ENCODE assay signal across 26 cellular contexts in the genomic region with DNA sequence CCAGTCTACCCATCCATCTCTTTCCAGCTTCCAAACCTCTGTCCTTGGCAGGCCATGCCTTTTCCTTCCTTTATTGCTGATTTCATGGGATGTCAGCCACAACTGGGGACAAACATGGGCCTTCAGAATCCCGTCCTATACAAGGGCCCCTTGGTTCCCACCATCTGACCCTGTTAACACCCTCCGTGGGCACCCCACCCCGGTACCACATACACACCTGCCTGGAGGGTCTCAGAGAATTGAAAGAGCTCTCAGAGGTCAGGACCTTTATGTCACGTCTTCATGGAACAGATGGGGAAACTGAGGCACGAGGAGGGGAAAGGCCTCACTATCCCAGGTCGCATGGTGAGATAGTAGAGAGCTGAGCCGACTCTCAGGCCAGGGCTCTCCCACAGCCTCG. TPM values are rescaled to one million over a fixed set of nuclear protein-coding genes. Genes with fewer than 3 reads are reported as not detected.
"Had no signal": no experiment of that assay in that cellular context is flagged by ENCODE, and none has a peak within 500 bp of the region (broad histone marks: within the 10 kb centered on the region; RNA-seq: fewer than 3 reads in every experiment).

No MANE protein-coding gene starts in this region.

- DNase-seq: stimulated activated CD4-positive, alpha-beta T cell treated with anti-CD3 and anti-CD28 coated beads, Interleukin-2, amount 100 ng/mL, for 48 hours; stimulated activated CD4-positive, alpha-beta T cell treated with anti-CD3 and anti-CD28 coated beads, Interleukin-4, amount 100 ng/mL, for 1 hour; stimulated activated CD4-positive, alpha-beta T cell treated with anti-CD3 and anti-CD28 coated beads, Interleukin-4, amount 100 ng/mL, for 24 hours; stimulated activated CD4-positive, alpha-beta T cell treated with anti-CD3 and anti-CD28 coated beads, Interleukin-4, amount 100 ng/mL, for 4 hours; stimulated activated CD8-positive, alpha-beta memory T cell treated with anti-CD3 and anti-CD28 coated beads, Interleukin-4, amount 100 ng/mL, for 48 hours; stimulated activated naive B cell treated with anti-CD40 and anti-IgM and Interleukin-4, amounts not matched to agents 10 μg/mL and 1 μg/mL and 100 μg/mL, for 72 hours; stimulated activated naive CD4-positive, alpha-beta T cell; stimulated activated naive CD4-positive, alpha-beta T cell treated with Interleukin-2 at 50 U/mL for 16 hours; stimulated activated naive CD8-positive, alpha-beta T cell treated with anti-CD3 and anti-CD28 coated beads, Interleukin-15, amount 100 ng/mL, for 72 hours; stimulated activated naive CD8-positive, alpha-beta T cell treated with anti-CD3 and anti-CD28 coated beads, Interleukin-15, Interleukin-2, amounts not matched to agents 100 U/mL and 50 U/mL, for 24 hours; substantia nigra; testis; thyroid gland; tibial artery; transverse colon; trophoblast cell; upper lobe of left lung; uterus had no signal

- H3K36me3 ChIP-seq: suprapubic skin, thoracic aorta, thyroid gland, tibial artery, tibial nerve, transverse colon, upper lobe of left lung, upper lobe of right lung, uterus, vagina had no signal

- H3K4me3 ChIP-seq: suprapubic skin, testis, thoracic aorta, thyroid gland, tibial artery, tibial nerve, transverse colon, upper lobe of left lung, upper lobe of right lung, uterus, vagina had no signal

- H3K4me1 ChIP-seq: suprapubic skin, thyroid gland, tibial artery, transverse colon, upper lobe of left lung, upper lobe of right lung, uterus, vagina had no signal

- ATAC-seq: stimulated activated effector memory CD8-positive, alpha-beta T cell treated with anti-CD3 and anti-CD28 coated beads, Interleukin-12 subunit alpha, Interleukin-12 subunit beta, amount 100 ng/mL, for 72 hours; stimulated activated memory B cell treated with anti-CD40 and anti-IgM and Interleukin-4, amounts not matched to agents 10 μg/mL and 1 μg/mL and 100 μg/mL, for 72 hours; stimulated activated naive B cell treated with anti-CD40 and anti-IgM and Interleukin-4, amounts not matched to agents 10 μg/mL and 1 μg/mL and 100 μg/mL, for 72 hours; stimulated activated naive CD8-positive, alpha-beta T cell treated with anti-CD3 and anti-CD28 coated beads, Interleukin-15, amount 100 ng/mL, for 72 hours; stimulated activated naive CD8-positive, alpha-beta T cell treated with anti-CD3 and anti-CD28 coated beads, Interleukin-15, Interleukin-2, amounts not matched to agents 100 U/mL and 50 U/mL, for 24 hours; upper lobe of right lung had no signal

- H3K9me3 ChIP-seq: suprapubic skin, testis, thyroid gland, transverse colon, upper lobe of right lung, vagina had no signal

- H3K27me3 ChIP-seq: testis, thyroid gland, tibial nerve, upper lobe of left lung, uterus, vagina had no signal

- H3K27ac ChIP-seq: suprapubic skin, testis, thoracic aorta, thyroid gland, tibial artery, transverse colon, upper lobe of left lung, upper lobe of right lung, uterus, vagina had no signal

RNA-seq across cellular contexts. Expression of a gene that starts 53.0 kb away (rescaled TPM):
- total RNA-seq: subcutaneous adipose tissue, thoracic aorta, thyroid gland, transverse colon, upper lobe of left lung, upper lobe of right lung had no signal
